ENCODE assay signal across 22 cellular contexts in genomic region chr6:12334524-12335130, GRCh38. TPM values are rescaled to one million over a fixed set of nuclear protein-coding genes. Genes with fewer than 3 reads are reported as not detected.
DNase-seq lines count a peak whose midpoint lies in the region; ATAC-seq and TF ChIP-seq lines count a peak whose summit lies in the region.
"Had no signal": no experiment of that assay in that cellular context is flagged by ENCODE, and none has a peak within 500 bp of the region (broad histone marks: within the 10 kb centered on the region; RNA-seq: fewer than 3 reads in every experiment).

No MANE protein-coding gene starts in this region.

- H3K4me3 Mint-ChIP-seq in type B pancreatic cell = no peak overlapping the region
- H3K4me3 Mint-ChIP-seq: CD8-positive, alpha-beta T cell; IgD-negative memory B cell had no signal

- TF ChIP-seq CTCF in Panc1 (IDR thresholded peaks at IDR 0.05) (no peak), type B pancreatic cell (conservative IDR thresholded peaks at IDR 0.05) (no peak)

- no peaks in the 10 kb centered on the region for H3K79me2 ChIP-seq in Karpas-422 (ENCODE audit: low read length)

- H3K36me3 Mint-ChIP-seq in type B pancreatic cell = no peaks in the 10 kb centered on the region
- H3K36me3 Mint-ChIP-seq: CD8-positive, alpha-beta T cell; IgD-negative memory B cell had no signal

- no peak for DNase-seq in Panc1 (ENCODE audit: low read depth, low spot score)
- DNase-seq in epithelial cell of prostate (ENCODE audit: low read depth, low spot score) = no peak
- DNase-seq in type B pancreatic cell (ENCODE audit: extremely low spot score, unreplicated experiment) = no peak
- DNase-seq in EL = no peak
- DNase-seq in activated CD4-positive, alpha-beta T cell treated with anti-CD3 and anti-CD28 coated beads for 4 hours = no peak
- no peak for DNase-seq in Karpas-422
- DNase-seq: BE2C; CD8-positive, alpha-beta T cell; DND-41; GDM1; H7; NCI-H1105 treated with DMSO at 0.1 percent for 48 hours; NCI-H187; NCI-H2171; NCI-H446; NK-92 treated with Interleukin-12 subunit alpha and Interleukin-12 subunit beta, amount 100 ng/mL, for 24 hours; SJCRH30; SW 1271 had no signal

- no peak overlapping the region for H3K9ac ChIP-seq in Karpas-422 (ENCODE audit: low read length)

- H3K4me3 ChIP-seq in Panc1 (ENCODE audit: low read depth in 2 of 2, low read length in 2 of 2) (no peak overlapping the region), Karpas-422 (ENCODE audit: low read length) (no peak overlapping the region)
- H3K4me3 ChIP-seq: SJCRH30 had no signal

- intact Hi-C loops in Panc1 (cut with micrococcal nuclease; ENCODE audit: unreplicated experiment) = no loop called here

- H3K9me2 ChIP-seq in Karpas-422 (replicated peaks; ENCODE audit: insufficient read depth, low read length) = no peaks in the 10 kb centered on the region

- H3K27ac ChIP-seq in Panc1 (ENCODE audit: low read length) = peak overlapping the region; percentile 98
- H3K27ac ChIP-seq in epithelial cell of prostate = peak overlapping the region; percentile 11
- no peak overlapping the region for H3K27ac ChIP-seq in Karpas-422 (ENCODE audit: low read length)
- H3K27ac ChIP-seq: RWPE1, SJCRH30 had no signal

- H3K4me1 Mint-ChIP-seq in type B pancreatic cell (ENCODE audit: unreplicated experiment) = peaks cover 2% of the 10 kb centered on the region

- H3K36me3 ChIP-seq in Panc1 (ENCODE audit: control insufficient read depth, insufficient read depth, low read length) (no peaks in the 10 kb centered on the region), Karpas-422 (ENCODE audit: insufficient read depth, low read length) (no peaks in the 10 kb centered on the region)
- H3K36me3 ChIP-seq: BE2C, SJCRH30 had no signal

- peak overlapping the region; percentile 27 for H3K27ac Mint-ChIP-seq in type B pancreatic cell
- H3K27ac Mint-ChIP-seq: CD8-positive, alpha-beta T cell; IgD-negative memory B cell had no signal

- H3K27me3 ChIP-seq in Panc1 (ENCODE audit: control insufficient read depth, insufficient read depth, low read length) = no peaks in the 10 kb centered on the region
- no peaks in the 10 kb centered on the region for H3K27me3 ChIP-seq in Karpas-422 (ENCODE audit: low read length)
- H3K27me3 ChIP-seq: BE2C, SJCRH30 had no signal

- POLR2A ChIA-PET in Panc1 (lab: Charles Lee) = interaction anchor here (0.8 kb wide), 1 partner anchor 20 kb away, joined by 7 read pairs; no protein-coding TSS in a partner anchor

- CTCF ChIA-PET in Panc1 (lab: Charles Lee) = no interaction called here

- H2AFZ ChIP-seq in Karpas-422 (ENCODE audit: low read length) = no peak overlapping the region

- ATAC-seq in GM21423 (IDR thresholded peaks at IDR 0.05; ENCODE audit: unreplicated experiment) (peak; percentile 4), Panc1 (no peak)
- ATAC-seq: CD8-positive, alpha-beta T cell had no signal

- in situ Hi-C loops in Panc1 (cut with HindIII; ENCODE audit: low pct_unique_long_range_greater_than_20kb, low sequenced_read_pairs) = no loop called here

- peaks cover 10% of the 10 kb centered on the region for H3K9me3 Mint-ChIP-seq in type B pancreatic cell
- H3K9me3 Mint-ChIP-seq: CD8-positive, alpha-beta T cell had no signal

- no peak overlapping the region for H3K4me2 ChIP-seq in Karpas-422 (ENCODE audit: low read depth, low read length, poor library complexity, severe bottlenecking)

- H3K4me1 ChIP-seq in Panc1 (ENCODE audit: control insufficient read depth, insufficient read depth, low read length) (peaks cover 33% of the 10 kb centered on the region), Karpas-422 (ENCODE audit: low read length) (no peaks in the 10 kb centered on the region)
- H3K4me1 ChIP-seq: BE2C, SJCRH30 had no signal

- no peaks in the 10 kb centered on the region for H4K20me1 ChIP-seq in Karpas-422 (ENCODE audit: insufficient read depth, low read depth, low read length)

- no TSS peak for BruUV-seq in Panc1 (replicated peaks; lab: Mats Ljungman, UMichigan)

- no peaks in the 10 kb centered on the region for H3K9me3 ChIP-seq in Panc1 (ENCODE audit: control insufficient read depth, insufficient read depth, low read depth, low read length)
- H3K9me3 ChIP-seq in Karpas-422 (ENCODE audit: low read length) = no peaks in the 10 kb centered on the region
- H3K9me3 ChIP-seq: BE2C, SJCRH30 had no signal

- no peaks in the 10 kb centered on the region for H3K27me3 Mint-ChIP-seq in type B pancreatic cell
- H3K27me3 Mint-ChIP-seq: IgD-negative memory B cell had no signal

RNA-seq across cellular contexts. Expression of gene EDN1, which starts 44.5 kb away (rescaled TPM):
- total RNA-seq in Panc1 (2021; ENCODE audit: unreplicated experiment) = 15.1 TPM
- polyA plus RNA-seq in Panc1 (2012; ENCODE audit: insufficient read length) = 18.0 TPM
- 8.9 and 20.3 TPM in 2 replicates for total RNA-seq in type B pancreatic cell (ENCODE audit: low replicate concordance)
- 0.18 and 0.34 TPM in 2 replicates for total RNA-seq in Karpas-422 (2014; rRNA removed; shearing (Covaris generic); ENCODE audit: low replicate concordance)
- total RNA-seq: OCI-LY7 had no signal
- polyA plus RNA-seq: IgD-negative memory B cell had no signal
